22 cellular contexts compared by ENCODE assay signal in the genomic region with DNA sequence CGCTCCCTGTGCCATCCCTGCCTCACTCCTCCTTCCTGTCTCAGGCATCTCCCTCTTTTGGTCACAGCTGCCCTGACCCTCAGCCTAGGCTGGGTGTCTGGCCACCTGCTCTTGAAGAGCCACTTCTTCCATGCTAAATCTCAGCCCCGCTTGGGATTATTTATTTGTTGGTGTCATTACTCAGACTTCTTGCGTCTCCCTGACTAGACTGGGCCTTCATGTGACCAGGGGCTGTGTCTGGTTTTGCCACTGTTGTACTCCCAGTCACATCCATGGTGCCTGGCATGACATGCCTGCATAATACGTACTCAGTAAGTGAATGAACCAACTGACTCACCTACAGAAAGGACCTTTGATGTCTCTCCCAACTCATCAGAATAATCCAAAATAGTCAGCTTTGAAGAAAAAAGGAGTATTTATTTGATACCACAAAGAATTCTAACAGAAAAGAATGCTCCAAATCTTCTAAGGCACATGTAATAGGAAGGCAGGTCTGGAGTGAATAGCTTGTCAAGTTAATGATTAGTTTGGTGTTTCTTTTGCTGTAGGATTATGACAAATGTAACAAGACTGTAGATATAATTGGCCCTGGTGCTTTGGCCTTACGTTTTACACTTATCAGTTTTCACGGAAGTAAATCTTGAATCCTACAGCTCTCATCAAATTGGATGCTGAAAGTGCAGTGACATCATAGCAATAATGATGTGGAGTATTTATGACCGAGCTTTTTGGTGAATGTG.
A peak's percentile ranks its signal among the peaks of the same experiment; 100 is the strongest.
DNase-seq lines count a peak whose midpoint lies in the region; ATAC-seq and TF ChIP-seq lines count a peak whose summit lies in the region.
"Had no signal": no experiment of that assay in that cellular context is flagged by ENCODE, and none has a peak within 500 bp of the region (broad histone marks: within the 10 kb centered on the region; RNA-seq: fewer than 3 reads in every experiment).

No MANE protein-coding gene starts in this region.

- WGBS in hepatocyte (ENCODE audit: low lambda C conversion rate, missing lambda C conversion rate) = 64% methylated on average over 7 of the region's 7 CpGs
- no CpG with 5 or more reads among the region's 7 CpGs for WGBS in trophoblast cell (ENCODE audit: extremely low coverage, insufficient coverage, insufficient read length)

- H3K4me3 ChIP-seq in adipocyte (ENCODE audit: low read length) = no peak overlapping the region
- H3K4me3 ChIP-seq in hepatocyte = no peak overlapping the region
- H3K4me3 ChIP-seq in trophoblast cell (ENCODE audit: low read depth, low read length) = no peak overlapping the region
- no peak overlapping the region for H3K4me3 ChIP-seq in MG63
- H3K4me3 ChIP-seq: gastrocnemius medialis, tibial nerve had no signal

- H3K23ac ChIP-seq in trophoblast cell (ENCODE audit: low read length) = no peak overlapping the region

- H3K27ac ChIP-seq in hepatocyte (peak overlapping the region; percentile 81), trophoblast cell (ENCODE audit: low read depth, low read length) (no peak overlapping the region)
- H3K27ac ChIP-seq: gastrocnemius medialis, WERI-Rb-1 had no signal

- H3K4me1 ChIP-seq in adipocyte (ENCODE audit: control insufficient read depth, insufficient read depth, low read length) (peaks cover 24% of the 10 kb centered on the region), hepatocyte (ENCODE audit: insufficient read depth) (peaks cover 6% of the 10 kb centered on the region), trophoblast cell (ENCODE audit: control insufficient read depth in 1 of 2, insufficient read depth in 2 of 2, low read length in 2 of 2) (no peaks in the 10 kb centered on the region)
- H3K4me1 ChIP-seq: gastrocnemius medialis, tibial nerve had no signal

- H2BK12ac ChIP-seq in trophoblast cell (ENCODE audit: low read length) = no peak overlapping the region

- H3K27me3 ChIP-seq in adipocyte (replicated peaks; ENCODE audit: control insufficient read depth, insufficient read depth, low read length) (no peaks in the 10 kb centered on the region), hepatocyte (no peaks in the 10 kb centered on the region), trophoblast cell (ENCODE audit: insufficient read depth, low read length) (no peaks in the 10 kb centered on the region), MG63 (0 out of 2 replicates have a peak, but pooled peaks cover 3% of the 10 kb centered on the region)
- H3K27me3 ChIP-seq: gastrocnemius medialis, tibial nerve had no signal

- peak overlapping the region; percentile 7 for H3K9ac ChIP-seq in adipocyte (ENCODE audit: low read length)
- H3K9ac ChIP-seq in trophoblast cell (ENCODE audit: low read length) = no peak overlapping the region

- H3K14ac ChIP-seq in trophoblast cell (ENCODE audit: low read length) = peak overlapping the region; percentile 9

- H3K18ac ChIP-seq in trophoblast cell (ENCODE audit: low read length) = no peak overlapping the region

- no peaks in the 10 kb centered on the region for H4K20me1 ChIP-seq in hepatocyte (ENCODE audit: insufficient read depth, poor library complexity, severe bottlenecking)

- no peak overlapping the region for H4K12ac ChIP-seq in trophoblast cell (ENCODE audit: low read depth, low read length)

- H3K9me2 ChIP-seq in hepatocyte (replicated peaks; ENCODE audit: insufficient read depth) = no peaks in the 10 kb centered on the region

- H2AK5ac ChIP-seq in trophoblast cell (ENCODE audit: low read length) = peak overlapping the region; percentile 18

- no peak overlapping the region for H4K8ac ChIP-seq in trophoblast cell (ENCODE audit: low read depth, low read length)

- H3K9me3 ChIP-seq in adipocyte (ENCODE audit: control insufficient read depth, low read length) (no peaks in the 10 kb centered on the region), hepatocyte (ENCODE audit: low read depth) (no peaks in the 10 kb centered on the region), trophoblast cell (ENCODE audit: insufficient read depth, low read depth, low read length) (no peaks in the 10 kb centered on the region), MG63 (no peaks in the 10 kb centered on the region)
- H3K9me3 ChIP-seq: gastrocnemius medialis, tibial nerve had no signal

- no peak overlapping the region for H2BK120ac ChIP-seq in trophoblast cell (ENCODE audit: insufficient read depth, low read length, poor library complexity)

- H3K4me2 ChIP-seq in hepatocyte (no peak overlapping the region), trophoblast cell (ENCODE audit: low read length) (no peak overlapping the region)

- no peak overlapping the region for H4K91ac ChIP-seq in trophoblast cell (ENCODE audit: low read depth, low read length)

- peak; percentile 66 for DNase-seq in DMS53 (lab: John Stamatoyannopoulos, UW)
- DNase-seq in adipocyte (ENCODE audit: low read depth) = no peak
- peak; percentile 46 for DNase-seq in hepatocyte (ENCODE audit: low spot score)
- no peak for DNase-seq in trophoblast cell
- DNase-seq in MG63 = no peak
- DNase-seq in cortex of kidney (lab: John Stamatoyannopoulos, UW) = no peak
- no peak for DNase-seq in medulla oblongata (ENCODE audit: extremely low spot score)
- DNase-seq: activated CD4-positive, alpha-beta T cell treated with anti-CD3 and anti-CD28 coated beads, Interleukin-2, amount 50 U/mL, for 48 hours; activated naive CD4-positive, alpha-beta T cell treated with anti-CD3 and anti-CD28 coated beads, Interleukin-2, amount 50 U/mL, for 16 hours; activated T-cell treated with anti-CD3 and anti-CD28 coated beads, Interleukin-2, amount 50 U/mL, for 1 hour; COR-L47; gastrocnemius medialis; left ventricle myocardium superior; NCI-H1105 treated with DMSO at 0.1 percent for 48 hours; NCI-H526 treated with DMSO at 0.1 percent for 48 hours; occipital lobe; SHP77 treated with DMSO at 0.1 percent for 48 hours; stimulated activated naive CD8-positive, alpha-beta T cell treated with anti-CD3 and anti-CD28 coated beads, Interleukin-15, Interleukin-2, amounts not matched to agents 100 U/mL and 50 U/mL, for 24 hours; T-helper 1 cell; WERI-Rb-1 had no signal

- no peak overlapping the region for H3K4ac ChIP-seq in trophoblast cell (ENCODE audit: low read depth, low read length)

- TF ChIP-seq CTCF in hepatocyte (IDR thresholded peaks at IDR 0.05; ENCODE audit: poor library complexity) = no peak

- H2AFZ ChIP-seq in hepatocyte (no peak overlapping the region), trophoblast cell (ENCODE audit: insufficient read depth, low read length, poor library complexity) (no peak overlapping the region)

- H3K79me2 ChIP-seq in hepatocyte (no peaks in the 10 kb centered on the region), trophoblast cell (ENCODE audit: control insufficient read depth, insufficient read depth, low read length, poor library complexity) (no peaks in the 10 kb centered on the region)

- no peak overlapping the region for H2BK5ac ChIP-seq in trophoblast cell (ENCODE audit: low read depth, low read length, poor library complexity)

- ATAC-seq in GM19467 (IDR thresholded peaks at IDR 0.05; ENCODE audit: unreplicated experiment) = no peak
- ATAC-seq: gastrocnemius medialis; stimulated activated naive CD8-positive, alpha-beta T cell treated with anti-CD3 and anti-CD28 coated beads, Interleukin-15, Interleukin-2, amounts not matched to agents 100 U/mL and 50 U/mL, for 24 hours had no signal

- H3K36me3 ChIP-seq in adipocyte (ENCODE audit: control insufficient read depth, insufficient read depth, low read length, severe bottlenecking) (no peaks in the 10 kb centered on the region), hepatocyte (replicated peaks; ENCODE audit: insufficient read depth, low read depth) (no peaks in the 10 kb centered on the region), trophoblast cell (ENCODE audit: control insufficient read depth in 1 of 2, insufficient read depth in 2 of 2, low read length in 2 of 2) (no peaks in the 10 kb centered on the region), MG63 (no peaks in the 10 kb centered on the region)
- H3K36me3 ChIP-seq: gastrocnemius medialis, tibial nerve, WERI-Rb-1 had no signal

- H3K79me1 ChIP-seq in trophoblast cell (ENCODE audit: low read length) = no peaks in the 10 kb centered on the region

Comparison
In these comparisons a context has a peak if more than half of its experiments do, and no peak if none do; other contexts are left out.
1. DNase-seq: peak in DMS53 (single experiment) and hepatocyte (single experiment); none in adipocyte (single experiment), trophoblast cell (0 of 2), MG63 (single experiment), cortex of kidney (single experiment) and medulla oblongata (single experiment).